Comparison of ENCODE assay signal across 8 cellular contexts in genomic region chrX:47145408-47146120, GRCh38. TPM values are rescaled to one million over a fixed set of nuclear protein-coding genes. Genes with fewer than 3 reads are reported as not detected.
DNase-seq lines count a peak whose midpoint lies in the region; ATAC-seq and TF ChIP-seq lines count a peak whose summit lies in the region.

No MANE protein-coding gene starts in this region.

- H3K4me1 ChIP-seq in HUES6 (ENCODE audit: control insufficient read depth, insufficient read depth, low read length) (peaks cover 11% of the 10 kb centered on the region), adrenal gland (replicated peaks in 1 of 2) (peaks cover 0 to 17% of the 10 kb centered on the region in 2 donors), iPS DF 6.9 (ENCODE audit: control insufficient read depth, insufficient read depth, low read length) (peaks cover 5% of the 10 kb centered on the region; the same call in 1 of the 2 replicates)

- no peaks in the 10 kb centered on the region for H3K9me3 Mint-ChIP-seq in CD4-positive, alpha-beta T cell
- H3K9me3 Mint-ChIP-seq in stimulated activated memory B cell treated with anti-CD40 and anti-IgM and Interleukin-4, amounts not matched to agents 10 μg/mL and 1 μg/mL and 100 μg/mL, for 72 hours, result no peaks in the 10 kb centered on the region

- peak overlapping the region; percentile 100 for H3K4me3 ChIP-seq in HUES6 (ENCODE audit: low read depth, low read length)
- H3K4me3 ChIP-seq in adrenal gland, result peak overlapping the region in 3 of 4 donors; percentile 15 to 63 (median 25)
- H3K4me3 ChIP-seq in iPS DF 6.9 (ENCODE audit: low read length), result peak overlapping the region; percentile 100; the same call in 1 of the 2 replicates

- TF ChIP-seq POLR2A in adrenal gland (IDR thresholded peaks at IDR 0.05), result no peak

- H3K27ac Mint-ChIP-seq in CD4-positive, alpha-beta T cell, result peak overlapping the region; percentile 99
- H3K27ac Mint-ChIP-seq in stimulated activated memory B cell treated with anti-CD40 and anti-IgM and Interleukin-4, amounts not matched to agents 10 μg/mL and 1 μg/mL and 100 μg/mL, for 72 hours, result peak overlapping the region; percentile 99

- peak overlapping the region; percentile 100 for H3K9ac ChIP-seq in HUES6 (ENCODE audit: low read length)

- no peaks in the 10 kb centered on the region for H3K27me3 ChIP-seq in CD4-positive, alpha-beta T cell (ENCODE audit: control insufficient read depth, insufficient read depth, low read length)
- H3K27me3 ChIP-seq in HUES6 (ENCODE audit: control insufficient read depth, insufficient read depth, low read length), result no peaks in the 10 kb centered on the region
- no peaks in the 10 kb centered on the region for H3K27me3 ChIP-seq in adrenal gland
- no peaks in the 10 kb centered on the region for H3K27me3 ChIP-seq in iPS DF 6.9 (ENCODE audit: control insufficient read depth, insufficient read depth, low read length)

- CTCF ChIA-PET in CD4-positive, alpha-beta T cell (lab: Charles Lee), result interaction anchor here (1.2 to 1.3 kb wide), 5 partner anchors 13 to 88 kb away, joined by 3 to 14 read pairs (median 6); partner anchors contain the start of genes CDK16 and USP11

- no peak for TF ChIP-seq CTCF in CD4-positive, alpha-beta T cell (IDR thresholded peaks at IDR 0.05)
- no peak for TF ChIP-seq CTCF in adrenal gland (IDR thresholded peaks at IDR 0.05)

- peak; percentile 9 for ATAC-seq in CD4-positive, alpha-beta T cell (ENCODE audit: poor library complexity)
- peak; percentile 14 for ATAC-seq in GM19452 (IDR thresholded peaks at IDR 0.05; ENCODE audit: unreplicated experiment)
- peak; percentile 44 for ATAC-seq in stimulated activated memory B cell treated with anti-CD40 and anti-IgM and Interleukin-4, amounts not matched to agents 10 μg/mL and 1 μg/mL and 100 μg/mL, for 72 hours

- peak in 1 of 10 experiments; percentile 40 for DNase-seq in CD4-positive, alpha-beta T cell
- DNase-seq in adrenal gland (no peak), iPS DF 6.9 (ENCODE audit: low read depth, low spot score) (no peak), H4 (ENCODE audit: low spot score) (no peak), CD1c-positive myeloid dendritic cell (ENCODE audit: extremely low spot score) (no peak)

- H3K36me3 Mint-ChIP-seq in CD4-positive, alpha-beta T cell (ENCODE audit: low read depth), result peaks cover 61% of the 10 kb centered on the region
- peaks cover 28% of the 10 kb centered on the region for H3K36me3 Mint-ChIP-seq in stimulated activated memory B cell treated with anti-CD40 and anti-IgM and Interleukin-4, amounts not matched to agents 10 μg/mL and 1 μg/mL and 100 μg/mL, for 72 hours

- H3K36me3 ChIP-seq in HUES6 (ENCODE audit: control insufficient read depth, insufficient read depth, low read length), result peaks cover 37% of the 10 kb centered on the region
- no peaks in the 10 kb centered on the region for H3K36me3 ChIP-seq in adrenal gland (replicated peaks in 1 of 2)
- H3K36me3 ChIP-seq in iPS DF 6.9 (ENCODE audit: control insufficient read depth, insufficient read depth, low read length), result peaks cover 10% of the 10 kb centered on the region; the same call in 1 of the 2 replicates

- no peaks in the 10 kb centered on the region for H3K27me3 Mint-ChIP-seq in CD4-positive, alpha-beta T cell
- no peaks in the 10 kb centered on the region for H3K27me3 Mint-ChIP-seq in stimulated activated memory B cell treated with anti-CD40 and anti-IgM and Interleukin-4, amounts not matched to agents 10 μg/mL and 1 μg/mL and 100 μg/mL, for 72 hours

- peaks cover 53% of the 10 kb centered on the region for H3K4me1 Mint-ChIP-seq in CD4-positive, alpha-beta T cell (ENCODE audit: low read depth)
- H3K4me1 Mint-ChIP-seq in stimulated activated memory B cell treated with anti-CD40 and anti-IgM and Interleukin-4, amounts not matched to agents 10 μg/mL and 1 μg/mL and 100 μg/mL, for 72 hours, result peaks cover 34% of the 10 kb centered on the region

- 0 to 56% (median 16%) methylated on average over 13 to 37 of the region's 37 CpGs for WGBS in adrenal gland, 4 donors
- no CpG with 5 or more reads among the region's 37 CpGs for WGBS in iPS DF 6.9 (ENCODE audit: insufficient coverage, insufficient read length)

- POLR2A ChIA-PET in CD4-positive, alpha-beta T cell (lab: Charles Lee), result interaction anchor here (0.6 to 4.2 kb wide), 25 partner anchors 11 to 1935 kb away, joined by 3 to 58 read pairs (median 4); partner anchors contain the start of genes ELK1, RP2, USP11 and UXT

- H3K27ac ChIP-seq in CD4-positive, alpha-beta T cell (ENCODE audit: low read depth, low read length), result peak overlapping the region; percentile 88
- H3K27ac ChIP-seq in HUES6 (ENCODE audit: low read depth, low read length) (peak overlapping the region; percentile 95), adrenal gland (peak overlapping the region; percentile 76 to 97 (median 91)), iPS DF 6.9 (ENCODE audit: low read length) (no peak overlapping the region)

- intact Hi-C loops in CD4-positive, alpha-beta T cell (cut with DNase I, micrococcal nuclease), result loop anchor here (1.0 to 10.0 kb wide), 3 partner anchors 45 to 339 kb away; partner anchors contain the start of gene ZNF41 (in 1 of the 2)
- intact Hi-C loops in adrenal gland (cut with DNase I), result no loop called here

- H3K9me3 ChIP-seq in CD4-positive, alpha-beta T cell (ENCODE audit: control insufficient read depth, low read length), result no peaks in the 10 kb centered on the region
- no peaks in the 10 kb centered on the region; the same call in 1 of the 2 replicates for H3K9me3 ChIP-seq in HUES6 (ENCODE audit: control insufficient read depth, insufficient read depth, low read depth, low read length)
- H3K9me3 ChIP-seq in adrenal gland (replicated peaks in 1 of 3), result no peaks in the 10 kb centered on the region
- H3K9me3 ChIP-seq in iPS DF 6.9 (ENCODE audit: control insufficient read depth, insufficient read depth, low read length), result no peaks in the 10 kb centered on the region

- peak overlapping the region; percentile 98 for H3K4me3 Mint-ChIP-seq in CD4-positive, alpha-beta T cell
- peak overlapping the region; percentile 99 for H3K4me3 Mint-ChIP-seq in stimulated activated memory B cell treated with anti-CD40 and anti-IgM and Interleukin-4, amounts not matched to agents 10 μg/mL and 1 μg/mL and 100 μg/mL, for 72 hours

RNA-seq across cellular contexts. Expression of gene RBM10, which starts 0.5 kb away (rescaled TPM):
- total RNA-seq in CD4-positive, alpha-beta T cell, result 10 to 100 TPM; 27.3 to 29.4 TPM
- total RNA-seq in adrenal gland, result 10 to 100 TPM; 27.7 to 54.8 (median 36.3) TPM
- 10 to 100 TPM; 35.2 to 75.9 (median 47.8) TPM for polyA plus RNA-seq in adrenal gland
- total RNA-seq in H4 (2014; rRNA removed; shearing (Covaris generic)), result 37.9 and 42.3 TPM in 2 replicates

RNA-seq across cellular contexts. Expression of gene NDUFB11, which starts 1.1 kb away (rescaled TPM):
- 10 to 100 TPM; 50.1 to 53.2 TPM for total RNA-seq in CD4-positive, alpha-beta T cell
- 100 to 1,000 TPM in 7 of 8 donors, 10 to 100 TPM in 1; 77.0 to 159 (median 153) TPM for total RNA-seq in adrenal gland
- 100 to 1,000 TPM in 1 of 3 donors, 10 to 100 TPM in 2; 49.6 to 110 (median 70.0) TPM for polyA plus RNA-seq in adrenal gland
- total RNA-seq in H4 (2014; rRNA removed; shearing (Covaris generic)), result 129 and 138 TPM in 2 replicates

RNA-seq across cellular contexts. Expression of gene UBA1, which starts 48.1 kb away (rescaled TPM):
- total RNA-seq in CD4-positive, alpha-beta T cell, result 10 to 100 TPM; 70.0 to 72.1 TPM
- 100 to 1,000 TPM; 167 to 356 (median 260) TPM for total RNA-seq in adrenal gland
- polyA plus RNA-seq in adrenal gland, result 100 to 1,000 TPM; 160 to 214 (median 202) TPM
- total RNA-seq in H4 (2014; rRNA removed; shearing (Covaris generic)), result 105 and 130 TPM in 2 replicates

Comparison
In these comparisons a context has a peak if more than half of its experiments do, and no peak if none do; other contexts are left out.
1. H3K4me3 ChIP-seq: peak in every context shown above with its lines; median percentile 100 in HUES6; 100 in iPS DF 6.9; 25 in adrenal gland.
2. intact Hi-C loops: an anchor here in CD4-positive, alpha-beta T cell (1.0 to 10.0 kb wide); none called in adrenal gland.